30 cellular contexts compared by ENCODE assay signal in genomic region chr7:10075866-10076265, GRCh38.
"Had no signal": no experiment of that assay in that cellular context is flagged by ENCODE, and none has a peak within 500 bp of the region (broad histone marks: within the 10 kb centered on the region; RNA-seq: fewer than 3 reads in every experiment).

No MANE protein-coding gene starts in this region.

- H3K9me3 Mint-ChIP-seq: WTC11 had no signal

- H3K4me1 Mint-ChIP-seq: activated CD4-positive, alpha-beta T cell treated with anti-CD3 and anti-CD28 coated beads, Interleukin-2, amount 10 ng/mL, durations not matched to agents 24 days and 14 days; activated naive CD8-positive, alpha-beta T cell treated with anti-CD3 and anti-CD28 coated beads, Interleukin-2, amount 50 U/mL, for 24 hours; T-helper 17 cell had no signal

- H3K4me3 Mint-ChIP-seq: activated CD4-positive, alpha-beta T cell treated with anti-CD3 and anti-CD28 coated beads, Interleukin-2, amount 10 ng/mL, durations not matched to agents 24 days and 14 days; activated naive CD8-positive, alpha-beta T cell treated with anti-CD3 and anti-CD28 coated beads, Interleukin-2, amount 50 U/mL, for 24 hours; activated T-cell treated with anti-CD3 and anti-CD28 coated beads, Interleukin-2, amount 50 U/mL, for 4 hours; T-helper 17 cell; WTC11 had no signal

- DNase-seq: activated CD4-positive, alpha-beta T cell treated with anti-CD3 and anti-CD28 coated beads, Interleukin-2, amount 10 ng/mL, durations not matched to agents 24 days and 14 days; activated CD4-positive, alpha-beta T cell treated with anti-CD3 and anti-CD28 coated beads, Interleukin-2, amount 50 U/mL, for 48 hours; activated CD4-positive, CD25-positive, alpha-beta regulatory T cell treated with anti-CD3 and anti-CD28 coated beads, Interleukin-2, amount 50 U/mL, for 72 hours; activated CD8-positive, alpha-beta memory T cell treated with anti-CD3 and anti-CD28 coated beads for 24 hours; activated effector memory CD4-positive, alpha-beta T cell treated with anti-CD3 and anti-CD28 coated beads, Interleukin-2, amount 50 U/mL, for 16 hours; activated naive CD4-positive, alpha-beta T cell treated with Interleukin-2 at 50 U/mL for 16 hours; activated naive CD8-positive, alpha-beta T cell treated with anti-CD3 and anti-CD28 coated beads, Interleukin-2, amount 50 U/mL, for 24 hours; activated T-cell treated with anti-CD3 and anti-CD28 coated beads, Interleukin-2, amount 50 U/mL, for 4 hours; amniotic stem cell; brain microvascular endothelial cell; Kasumi-1; KBM-7; NCI-H1105 treated with DMSO at 0.1 percent for 48 hours; NCI-H1436 treated with DMSO at 0.1 percent for 48 hours; NCI-H187; NCI-H2081; NCI-H2171; NCI-H2227 treated with DMSO at 0.1 percent for 48 hours; NCI-H446 treated with DMSO at 0.1 percent for 48 hours; NCI-H524 treated with DMSO at 0.1 percent for 48 hours; NCI-H82; NK-92 treated with Interleukin-12 subunit alpha and Interleukin-12 subunit beta, amount 100 ng/mL, for 24 hours; PC-9; SHP77 treated with DMSO at 0.1 percent for 48 hours; T-helper 17 cell; T-helper 9 cell had no signal

- H3K27ac ChIP-seq: ascending aorta, brain microvascular endothelial cell, cardiac muscle cell, PC-9 had no signal

- H3K4me1 ChIP-seq: ascending aorta had no signal

- H3K27me3 ChIP-seq: ascending aorta, brain microvascular endothelial cell, cardiac muscle cell had no signal

- H3K9me3 ChIP-seq: ascending aorta had no signal

- H3K36me3 Mint-ChIP-seq: activated naive CD4-positive, alpha-beta T cell treated with anti-CD3 and anti-CD28 coated beads, Interleukin-2, amount 50 U/mL, for 72 hours; WTC11 had no signal

- H3K27me3 Mint-ChIP-seq: activated CD4-positive, alpha-beta T cell treated with anti-CD3 and anti-CD28 coated beads, Interleukin-2, amount 10 ng/mL, durations not matched to agents 24 days and 14 days; activated naive CD8-positive, alpha-beta T cell treated with anti-CD3 and anti-CD28 coated beads, Interleukin-2, amount 50 U/mL, for 24 hours; T-helper 17 cell had no signal

- H3K36me3 ChIP-seq: ascending aorta, brain microvascular endothelial cell, cardiac muscle cell had no signal

- H3K27ac Mint-ChIP-seq: activated CD4-positive, alpha-beta T cell treated with anti-CD3 and anti-CD28 coated beads, Interleukin-2, amount 10 ng/mL, durations not matched to agents 24 days and 14 days; activated naive CD4-positive, alpha-beta T cell treated with anti-CD3 and anti-CD28 coated beads, Interleukin-2, amount 50 U/mL, for 72 hours; activated naive CD8-positive, alpha-beta T cell treated with anti-CD3 and anti-CD28 coated beads, Interleukin-2, amount 50 U/mL, for 24 hours; T-helper 17 cell; WTC11 had no signal

- H3K4me3 ChIP-seq: ascending aorta, cardiac muscle cell, PC-9 had no signal
